ENCODE assay signal across 1 cellular context in the genomic region with DNA sequence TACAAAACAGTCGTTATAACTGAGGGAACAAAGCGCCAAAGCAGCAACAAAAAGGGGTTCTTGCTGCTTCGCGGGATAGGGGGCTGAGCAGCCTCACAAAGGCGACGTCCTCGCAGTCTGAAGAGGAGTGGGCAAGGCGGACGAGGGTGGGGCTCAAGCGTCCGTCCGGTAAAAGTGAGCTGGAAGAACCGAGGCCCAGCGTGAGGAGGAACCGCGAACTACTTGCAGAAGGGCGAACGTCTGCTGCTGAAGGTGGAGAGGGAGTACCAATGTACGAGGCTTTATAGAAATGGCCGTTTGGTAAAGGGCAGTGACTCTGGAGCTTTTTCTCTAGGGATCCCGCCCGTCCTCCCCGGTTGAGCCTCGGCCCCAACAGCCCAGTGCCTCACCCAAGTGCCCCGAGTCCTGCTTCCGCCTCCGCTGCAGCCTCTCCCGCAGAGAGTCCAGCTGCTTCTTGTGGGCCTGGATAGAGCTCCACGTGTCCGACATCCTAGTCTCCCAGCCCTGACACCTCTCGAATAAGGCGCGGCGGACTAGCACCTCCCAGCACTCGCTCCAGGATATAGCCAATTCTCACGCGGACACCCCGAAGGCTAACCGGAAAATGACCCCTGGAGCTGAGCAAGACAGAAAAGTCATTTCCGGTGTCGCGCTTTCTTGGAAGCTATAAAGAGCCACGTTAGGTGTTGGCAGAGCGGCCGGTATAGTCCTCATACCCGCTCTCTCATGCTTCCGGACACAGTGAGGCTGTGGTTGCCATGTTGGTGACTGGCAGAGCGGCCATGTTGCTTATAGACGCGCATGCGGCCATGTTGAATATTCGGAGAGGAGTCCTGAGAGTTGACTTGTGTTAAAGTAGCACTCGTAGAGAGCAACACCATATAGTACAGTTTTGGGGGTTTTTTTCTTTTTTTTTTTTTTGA.
TF ChIP-seq lines count a peak whose summit lies in the region.

A gene (minus strand): TSS at position 606 of the 923 bp plus-strand sequence. CDS start 117 bp downstream, at position 489.

TF ChIP-seq in HepG2, 621 proteins besides CTCF, POLR2A, EP300 and RAD21 (continued from another document and continues in another):
- peak; percentile 96; the same call in 1 of the 2 replicates for TF ChIP-seq SP140L (CRISPR knock-in tag; IDR thresholded peaks at IDR 0.05; ENCODE audit: borderline replicate concordance)
- TF ChIP-seq RBM22 (optimal IDR thresholded peaks at IDR 0.05; ENCODE audit: low read length), result no peak
- peak; percentile 32; the same call in 1 of the 2 replicates for TF ChIP-seq NCOA1 (CRISPR knock-in tag; IDR thresholded peaks at IDR 0.05)
- TF ChIP-seq, protein P1, sequence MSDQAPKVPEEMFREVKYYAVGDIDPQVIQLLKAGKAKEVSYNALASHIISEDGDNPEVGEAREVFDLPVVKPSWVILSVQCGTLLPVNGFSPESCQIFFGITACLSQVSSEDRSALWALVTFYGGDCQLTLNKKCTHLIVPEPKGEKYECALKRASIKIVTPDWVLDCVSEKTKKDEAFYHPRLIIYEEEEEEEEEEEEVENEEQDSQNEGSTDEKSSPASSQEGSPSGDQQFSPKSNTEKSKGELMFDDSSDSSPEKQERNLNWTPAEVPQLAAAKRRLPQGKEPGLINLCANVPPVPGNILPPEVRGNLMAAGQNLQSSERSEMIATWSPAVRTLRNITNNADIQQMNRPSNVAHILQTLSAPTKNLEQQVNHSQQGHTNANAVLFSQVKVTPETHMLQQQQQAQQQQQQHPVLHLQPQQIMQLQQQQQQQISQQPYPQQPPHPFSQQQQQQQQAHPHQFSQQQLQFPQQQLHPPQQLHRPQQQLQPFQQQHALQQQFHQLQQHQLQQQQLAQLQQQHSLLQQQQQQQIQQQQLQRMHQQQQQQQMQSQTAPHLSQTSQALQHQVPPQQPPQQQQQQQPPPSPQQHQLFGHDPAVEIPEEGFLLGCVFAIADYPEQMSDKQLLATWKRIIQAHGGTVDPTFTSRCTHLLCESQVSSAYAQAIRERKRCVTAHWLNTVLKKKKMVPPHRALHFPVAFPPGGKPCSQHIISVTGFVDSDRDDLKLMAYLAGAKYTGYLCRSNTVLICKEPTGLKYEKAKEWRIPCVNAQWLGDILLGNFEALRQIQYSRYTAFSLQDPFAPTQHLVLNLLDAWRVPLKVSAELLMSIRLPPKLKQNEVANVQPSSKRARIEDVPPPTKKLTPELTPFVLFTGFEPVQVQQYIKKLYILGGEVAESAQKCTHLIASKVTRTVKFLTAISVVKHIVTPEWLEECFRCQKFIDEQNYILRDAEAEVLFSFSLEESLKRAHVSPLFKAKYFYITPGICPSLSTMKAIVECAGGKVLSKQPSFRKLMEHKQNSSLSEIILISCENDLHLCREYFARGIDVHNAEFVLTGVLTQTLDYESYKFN (CRISPR knock-in tag; conservative IDR thresholded peaks at IDR 0.05), result peak; percentile 42; the same call in 1 of the 2 replicates
- TF ChIP-seq ZBTB8A (CRISPR knock-in tag; IDR thresholded peaks at IDR 0.05; ENCODE audit: borderline replicate concordance, low read depth), result no peak
- TF ChIP-seq, protein P2, sequence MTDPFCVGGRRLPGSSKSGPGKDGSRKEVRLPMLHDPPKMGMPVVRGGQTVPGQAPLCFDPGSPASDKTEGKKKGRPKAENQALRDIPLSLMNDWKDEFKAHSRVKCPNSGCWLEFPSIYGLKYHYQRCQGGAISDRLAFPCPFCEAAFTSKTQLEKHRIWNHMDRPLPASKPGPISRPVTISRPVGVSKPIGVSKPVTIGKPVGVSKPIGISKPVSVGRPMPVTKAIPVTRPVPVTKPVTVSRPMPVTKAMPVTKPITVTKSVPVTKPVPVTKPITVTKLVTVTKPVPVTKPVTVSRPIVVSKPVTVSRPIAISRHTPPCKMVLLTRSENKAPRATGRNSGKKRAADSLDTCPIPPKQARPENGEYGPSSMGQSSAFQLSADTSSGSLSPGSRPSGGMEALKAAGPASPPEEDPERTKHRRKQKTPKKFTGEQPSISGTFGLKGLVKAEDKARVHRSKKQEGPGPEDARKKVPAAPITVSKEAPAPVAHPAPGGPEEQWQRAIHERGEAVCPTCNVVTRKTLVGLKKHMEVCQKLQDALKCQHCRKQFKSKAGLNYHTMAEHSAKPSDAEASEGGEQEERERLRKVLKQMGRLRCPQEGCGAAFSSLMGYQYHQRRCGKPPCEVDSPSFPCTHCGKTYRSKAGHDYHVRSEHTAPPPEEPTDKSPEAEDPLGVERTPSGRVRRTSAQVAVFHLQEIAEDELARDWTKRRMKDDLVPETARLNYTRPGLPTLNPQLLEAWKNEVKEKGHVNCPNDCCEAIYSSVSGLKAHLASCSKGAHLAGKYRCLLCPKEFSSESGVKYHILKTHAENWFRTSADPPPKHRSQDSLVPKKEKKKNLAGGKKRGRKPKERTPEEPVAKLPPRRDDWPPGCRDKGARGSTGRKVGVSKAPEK (CRISPR knock-in tag; IDR thresholded peaks at IDR 0.05; ENCODE audit: borderline replicate concordance), result no peak
- TF ChIP-seq ZFP36 (IDR thresholded peaks at IDR 0.05; ENCODE audit: borderline replicate concordance, low read depth, low read length, partially characterized antibody), result no peak
- TF ChIP-seq CBX2 (IDR thresholded peaks at IDR 0.05; ENCODE audit: low read depth, low read length), result no peak
- peak; percentile 94 for TF ChIP-seq CBX2 (CRISPR knock-in tag; IDR thresholded peaks at IDR 0.05; ENCODE audit: low read depth)
- TF ChIP-seq ZFX (CRISPR knock-in tag; IDR thresholded peaks at IDR 0.05; ENCODE audit: low read depth), result peak; percentile 95
- peak; percentile 92 for TF ChIP-seq ERF (CRISPR knock-in tag; IDR thresholded peaks at IDR 0.05)
- TF ChIP-seq ATRX (CRISPR knock-in tag; IDR thresholded peaks at IDR 0.05; ENCODE audit: borderline replicate concordance), result 0 out of 2 replicates have a peak, but pooled peaks have one; percentile 40
- TF ChIP-seq, protein P3, sequence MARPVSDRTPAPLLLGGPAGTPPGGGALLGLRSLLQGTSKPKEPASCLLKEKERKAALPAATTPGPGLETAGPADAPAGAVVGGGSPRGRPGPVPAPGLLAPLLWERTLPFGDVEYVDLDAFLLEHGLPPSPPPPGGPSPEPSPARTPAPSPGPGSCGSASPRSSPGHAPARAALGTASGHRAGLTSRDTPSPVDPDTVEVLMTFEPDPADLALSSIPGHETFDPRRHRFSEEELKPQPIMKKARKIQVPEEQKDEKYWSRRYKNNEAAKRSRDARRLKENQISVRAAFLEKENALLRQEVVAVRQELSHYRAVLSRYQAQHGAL (CRISPR knock-in tag; IDR thresholded peaks at IDR 0.05; ENCODE audit: not compliant biosample characterization), result no peak
- TF ChIP-seq, protein P4, sequence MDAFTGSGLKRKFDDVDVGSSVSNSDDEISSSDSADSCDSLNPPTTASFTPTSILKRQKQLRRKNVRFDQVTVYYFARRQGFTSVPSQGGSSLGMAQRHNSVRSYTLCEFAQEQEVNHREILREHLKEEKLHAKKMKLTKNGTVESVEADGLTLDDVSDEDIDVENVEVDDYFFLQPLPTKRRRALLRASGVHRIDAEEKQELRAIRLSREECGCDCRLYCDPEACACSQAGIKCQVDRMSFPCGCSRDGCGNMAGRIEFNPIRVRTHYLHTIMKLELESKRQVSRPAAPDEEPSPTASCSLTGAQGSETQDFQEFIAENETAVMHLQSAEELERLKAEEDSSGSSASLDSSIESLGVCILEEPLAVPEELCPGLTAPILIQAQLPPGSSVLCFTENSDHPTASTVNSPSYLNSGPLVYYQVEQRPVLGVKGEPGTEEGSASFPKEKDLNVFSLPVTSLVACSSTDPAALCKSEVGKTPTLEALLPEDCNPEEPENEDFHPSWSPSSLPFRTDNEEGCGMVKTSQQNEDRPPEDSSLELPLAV (CRISPR knock-in tag; conservative IDR thresholded peaks at IDR 0.05; ENCODE audit: low read depth), result no peak
- TF ChIP-seq, protein P5, sequence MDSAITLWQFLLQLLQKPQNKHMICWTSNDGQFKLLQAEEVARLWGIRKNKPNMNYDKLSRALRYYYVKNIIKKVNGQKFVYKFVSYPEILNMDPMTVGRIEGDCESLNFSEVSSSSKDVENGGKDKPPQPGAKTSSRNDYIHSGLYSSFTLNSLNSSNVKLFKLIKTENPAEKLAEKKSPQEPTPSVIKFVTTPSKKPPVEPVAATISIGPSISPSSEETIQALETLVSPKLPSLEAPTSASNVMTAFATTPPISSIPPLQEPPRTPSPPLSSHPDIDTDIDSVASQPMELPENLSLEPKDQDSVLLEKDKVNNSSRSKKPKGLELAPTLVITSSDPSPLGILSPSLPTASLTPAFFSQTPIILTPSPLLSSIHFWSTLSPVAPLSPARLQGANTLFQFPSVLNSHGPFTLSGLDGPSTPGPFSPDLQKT (CRISPR knock-in tag; IDR thresholded peaks at IDR 0.05; ENCODE audit: borderline replicate concordance), result peak; percentile 26; the same call in 1 of the 2 replicates
- TF ChIP-seq ZNF530 (CRISPR knock-in tag; IDR thresholded peaks at IDR 0.05; ENCODE audit: low read depth), result peak; percentile 87; the same call in 1 of the 2 replicates
- TF ChIP-seq KDM4B (CRISPR knock-in tag; IDR thresholded peaks at IDR 0.05), result peak; percentile 84
- TF ChIP-seq ZNF484 (CRISPR knock-in tag; IDR thresholded peaks at IDR 0.05; ENCODE audit: borderline replicate concordance, low read depth), result no peak
- TF ChIP-seq GATA4 (IDR thresholded peaks at IDR 0.05; ENCODE audit: borderline replicate concordance, low read depth), result no peak; the same call in 1 of the 2 replicates
- TF ChIP-seq ZNF552 (CRISPR knock-in tag; IDR thresholded peaks at IDR 0.05; ENCODE audit: borderline replicate concordance), result no peak; the same call in 1 of the 2 replicates
- peak; percentile 53; the same call in 1 of the 2 replicates for TF ChIP-seq SMAD1 (CRISPR knock-in tag; IDR thresholded peaks at IDR 0.05; ENCODE audit: borderline replicate concordance, low read depth)
- TF ChIP-seq CAMTA2 (CRISPR knock-in tag; IDR thresholded peaks at IDR 0.05; ENCODE audit: borderline replicate concordance), result peak; percentile 76; the same call in 1 of the 2 replicates
- no peak for TF ChIP-seq ZNF282 (IDR thresholded peaks at IDR 0.05; ENCODE audit: partially characterized antibody)
- TF ChIP-seq, protein P6, sequence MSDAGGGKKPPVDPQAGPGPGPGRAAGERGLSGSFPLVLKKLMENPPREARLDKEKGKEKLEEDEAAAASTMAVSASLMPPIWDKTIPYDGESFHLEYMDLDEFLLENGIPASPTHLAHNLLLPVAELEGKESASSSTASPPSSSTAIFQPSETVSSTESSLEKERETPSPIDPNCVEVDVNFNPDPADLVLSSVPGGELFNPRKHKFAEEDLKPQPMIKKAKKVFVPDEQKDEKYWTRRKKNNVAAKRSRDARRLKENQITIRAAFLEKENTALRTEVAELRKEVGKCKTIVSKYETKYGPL (CRISPR knock-in tag; IDR thresholded peaks at IDR 0.05), result no peak
- TF ChIP-seq RFX5 (IDR thresholded peaks at IDR 0.05; ENCODE audit: low read depth, low read length), result peak; percentile 62; the same call in 1 of the 2 replicates
- TF ChIP-seq ZNF17 (CRISPR knock-in tag; IDR thresholded peaks at IDR 0.05), result no peak
- peak; percentile 97 for TF ChIP-seq TMF1 (CRISPR knock-in tag; IDR thresholded peaks at IDR 0.05; ENCODE audit: low read depth)
- TF ChIP-seq NCOA2 (CRISPR knock-in tag; IDR thresholded peaks at IDR 0.05), result peak; percentile 55
- no peak for TF ChIP-seq ZNF616 (CRISPR knock-in tag; IDR thresholded peaks at IDR 0.05; ENCODE audit: low read depth)
- peak; percentile 23; the same call in 1 of the 2 replicates for TF ChIP-seq ZFP36L2 (CRISPR knock-in tag; IDR thresholded peaks at IDR 0.05)
- TF ChIP-seq, protein P7, sequence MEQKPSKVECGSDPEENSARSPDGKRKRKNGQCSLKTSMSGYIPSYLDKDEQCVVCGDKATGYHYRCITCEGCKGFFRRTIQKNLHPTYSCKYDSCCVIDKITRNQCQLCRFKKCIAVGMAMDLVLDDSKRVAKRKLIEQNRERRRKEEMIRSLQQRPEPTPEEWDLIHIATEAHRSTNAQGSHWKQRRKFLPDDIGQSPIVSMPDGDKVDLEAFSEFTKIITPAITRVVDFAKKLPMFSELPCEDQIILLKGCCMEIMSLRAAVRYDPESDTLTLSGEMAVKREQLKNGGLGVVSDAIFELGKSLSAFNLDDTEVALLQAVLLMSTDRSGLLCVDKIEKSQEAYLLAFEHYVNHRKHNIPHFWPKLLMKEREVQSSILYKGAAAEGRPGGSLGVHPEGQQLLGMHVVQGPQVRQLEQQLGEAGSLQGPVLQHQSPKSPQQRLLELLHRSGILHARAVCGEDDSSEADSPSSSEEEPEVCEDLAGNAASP (CRISPR knock-in tag; IDR thresholded peaks at IDR 0.05; ENCODE audit: borderline replicate concordance), result peak; percentile 81; the same call in 1 of the 2 replicates
- TF ChIP-seq ZNF224 (CRISPR knock-in tag; IDR thresholded peaks at IDR 0.05), result peak; percentile 75; the same call in 1 of the 2 replicates
- TF ChIP-seq, protein P8, sequence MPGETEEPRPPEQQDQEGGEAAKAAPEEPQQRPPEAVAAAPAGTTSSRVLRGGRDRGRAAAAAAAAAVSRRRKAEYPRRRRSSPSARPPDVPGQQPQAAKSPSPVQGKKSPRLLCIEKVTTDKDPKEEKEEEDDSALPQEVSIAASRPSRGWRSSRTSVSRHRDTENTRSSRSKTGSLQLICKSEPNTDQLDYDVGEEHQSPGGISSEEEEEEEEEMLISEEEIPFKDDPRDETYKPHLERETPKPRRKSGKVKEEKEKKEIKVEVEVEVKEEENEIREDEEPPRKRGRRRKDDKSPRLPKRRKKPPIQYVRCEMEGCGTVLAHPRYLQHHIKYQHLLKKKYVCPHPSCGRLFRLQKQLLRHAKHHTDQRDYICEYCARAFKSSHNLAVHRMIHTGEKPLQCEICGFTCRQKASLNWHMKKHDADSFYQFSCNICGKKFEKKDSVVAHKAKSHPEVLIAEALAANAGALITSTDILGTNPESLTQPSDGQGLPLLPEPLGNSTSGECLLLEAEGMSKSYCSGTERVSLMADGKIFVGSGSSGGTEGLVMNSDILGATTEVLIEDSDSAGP (CRISPR knock-in tag; IDR thresholded peaks at IDR 0.05; ENCODE audit: borderline replicate concordance), result peak; percentile 91; the same call in 1 of the 2 replicates
- TF ChIP-seq MAFG (CRISPR knock-in tag; IDR thresholded peaks at IDR 0.05), result no peak
- TF ChIP-seq, protein P9, sequence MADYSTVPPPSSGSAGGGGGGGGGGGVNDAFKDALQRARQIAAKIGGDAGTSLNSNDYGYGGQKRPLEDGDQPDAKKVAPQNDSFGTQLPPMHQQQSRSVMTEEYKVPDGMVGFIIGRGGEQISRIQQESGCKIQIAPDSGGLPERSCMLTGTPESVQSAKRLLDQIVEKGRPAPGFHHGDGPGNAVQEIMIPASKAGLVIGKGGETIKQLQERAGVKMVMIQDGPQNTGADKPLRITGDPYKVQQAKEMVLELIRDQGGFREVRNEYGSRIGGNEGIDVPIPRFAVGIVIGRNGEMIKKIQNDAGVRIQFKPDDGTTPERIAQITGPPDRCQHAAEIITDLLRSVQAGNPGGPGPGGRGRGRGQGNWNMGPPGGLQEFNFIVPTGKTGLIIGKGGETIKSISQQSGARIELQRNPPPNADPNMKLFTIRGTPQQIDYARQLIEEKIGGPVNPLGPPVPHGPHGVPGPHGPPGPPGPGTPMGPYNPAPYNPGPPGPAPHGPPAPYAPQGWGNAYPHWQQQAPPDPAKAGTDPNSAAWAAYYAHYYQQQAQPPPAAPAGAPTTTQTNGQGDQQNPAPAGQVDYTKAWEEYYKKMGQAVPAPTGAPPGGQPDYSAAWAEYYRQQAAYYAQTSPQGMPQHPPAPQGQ (CRISPR knock-in tag; IDR thresholded peaks at IDR 0.05; ENCODE audit: borderline replicate concordance), result no peak; the same call in 1 of the 2 replicates
- peak; percentile 85; the same call in 1 of the 2 replicates for TF ChIP-seq FLYWCH1 (CRISPR knock-in tag; IDR thresholded peaks at IDR 0.05)
- peak; percentile 91 for TF ChIP-seq STAT5B (CRISPR knock-in tag; IDR thresholded peaks at IDR 0.05)
- peak; percentile 84; the same call in 1 of the 2 replicates for TF ChIP-seq ZBTB7A (CRISPR knock-in tag; IDR thresholded peaks at IDR 0.05)
